In genomic region chr9:85081963-85082362, GRCh38 we compare ENCODE assay signal across 9 cellular contexts.
"Had no signal": no experiment of that assay in that cellular context is flagged by ENCODE, and none has a peak within 500 bp of the region (broad histone marks: within the 10 kb centered on the region; RNA-seq: fewer than 3 reads in every experiment).

No MANE protein-coding gene starts in this region.

- ATAC-seq: HepG2, K562 had no signal

- H3K4me3 ChIP-seq: K562 had no signal

- DNase-seq: IMR-90, KBM-7, KG1 had no signal

- H3K27ac Mint-ChIP-seq: IgD-negative memory B cell had no signal

- H3K4me1 Mint-ChIP-seq: IgD-negative memory B cell had no signal

- FAIRE-seq: HepG2, HTR-8/SVneo, K562 had no signal

- H3K27me3 Mint-ChIP-seq: IgD-negative memory B cell had no signal

- H3K27ac ChIP-seq: HL-60, KMS-11 had no signal

- H3K9ac ChIP-seq: KMS-11 had no signal

- H3K4me3 Mint-ChIP-seq: IgD-negative memory B cell had no signal

- H3K4me2 ChIP-seq: KMS-11 had no signal
